30 cellular contexts compared by ENCODE assay signal in the genomic region with DNA sequence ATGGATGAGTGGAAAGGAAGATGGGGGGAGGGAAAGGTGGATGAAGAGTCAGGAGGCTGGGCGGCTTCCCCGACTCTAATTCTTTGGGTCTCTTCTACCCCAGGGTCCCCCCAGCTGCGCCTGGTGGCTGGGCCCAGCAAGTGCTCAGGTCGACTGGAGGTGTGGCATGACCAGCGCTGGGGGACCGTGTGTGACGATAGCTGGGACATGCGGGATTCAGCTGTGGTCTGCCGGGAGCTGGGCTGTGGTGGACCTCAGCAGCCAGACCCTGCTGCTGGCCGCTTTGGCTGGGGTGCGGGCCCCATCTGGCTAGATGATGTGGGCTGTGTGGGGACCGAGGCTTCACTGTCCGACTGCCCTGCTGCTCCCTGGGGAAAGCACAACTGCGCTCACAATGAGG. TPM values are rescaled to one million over a fixed set of nuclear protein-coding genes. Genes with fewer than 3 reads are reported as not detected.
"Had no signal": no experiment of that assay in that cellular context is flagged by ENCODE, and none has a peak within 500 bp of the region (broad histone marks: within the 10 kb centered on the region; RNA-seq: fewer than 3 reads in every experiment).

No MANE protein-coding gene starts in this region.

- H3K4me3 ChIP-seq: gastrocnemius medialis, mucosa of descending colon, smooth muscle cell, thyroid gland, vagina had no signal

- DNase-seq: cortex of kidney; foreskin fibroblast; gastrocnemius medialis; head of caudate nucleus; mesenchymal stem cell; naive thymus-derived CD4-positive, alpha-beta T cell; occipital lobe; stimulated activated CD4-positive, alpha-beta T cell treated with anti-CD3 and anti-CD28 coated beads, Interleukin-12 subunit alpha, Interleukin-12 subunit beta, amount 100 ng/mL, for 4 hours; stimulated activated CD4-positive, alpha-beta T cell treated with anti-CD3 and anti-CD28 coated beads, Interleukin-1b, Interleukin-23, amount 100 ng/mL, for 48 hours; stimulated activated CD4-positive, alpha-beta T cell treated with anti-CD3 and anti-CD28 coated beads, Interleukin-4, amount 100 ng/mL, for 1 hour; stimulated activated CD8-positive, alpha-beta memory T cell treated with anti-CD3 and anti-CD28 coated beads, Interleukin-4, amount 100 ng/mL, for 48 hours; stimulated activated naive CD4-positive, alpha-beta T cell; stimulated activated naive CD8-positive, alpha-beta T cell treated with anti-CD3 and anti-CD28 coated beads, Interleukin-15, amount 100 ng/mL, for 72 hours; thyroid gland; trophoblast cell had no signal

- H3K27ac Mint-ChIP-seq: mesothelial cell of epicardium; naive thymus-derived CD4-positive, alpha-beta T cell; progenitor cell of endocrine pancreas had no signal

- H3K27me3 ChIP-seq: gastrocnemius medialis, thyroid gland, vagina had no signal

- H3K4me3 Mint-ChIP-seq: mesothelial cell of epicardium; naive thymus-derived CD4-positive, alpha-beta T cell; stimulated activated naive CD8-positive, alpha-beta T cell treated with anti-CD3 and anti-CD28 coated beads, Interleukin-15, amount 100 ng/mL, for 72 hours had no signal

- H3K9me3 Mint-ChIP-seq: mesothelial cell of epicardium; nephron; stimulated activated naive CD8-positive, alpha-beta T cell treated with anti-CD3 and anti-CD28 coated beads, Interleukin-15, amount 100 ng/mL, for 72 hours had no signal

- H3K79me2 ChIP-seq: parathyroid adenoma had no signal

- ATAC-seq: gastrocnemius medialis; mucosa of descending colon; naive thymus-derived CD4-positive, alpha-beta T cell; sciatic nerve; stimulated activated naive CD8-positive, alpha-beta T cell treated with anti-CD3 and anti-CD28 coated beads, Interleukin-15, amount 100 ng/mL, for 72 hours had no signal

- H3K9me3 ChIP-seq: gastrocnemius medialis, mucosa of descending colon, thyroid gland, vagina had no signal

- H3K36me3 Mint-ChIP-seq: mesothelial cell of epicardium had no signal

- H2AFZ ChIP-seq: parathyroid adenoma had no signal

- H3K36me3 ChIP-seq: gastrocnemius medialis, thyroid gland had no signal

- H3K4me2 ChIP-seq: smooth muscle cell had no signal

- H3K4me1 ChIP-seq: gastrocnemius medialis, parathyroid adenoma, thyroid gland had no signal

- H3K27ac ChIP-seq: gastrocnemius medialis, parathyroid adenoma, thyroid gland, vagina had no signal

RNA-seq across cellular contexts. Expression of gene SSC5D, which starts 9.5 kb away (rescaled TPM):
- total RNA-seq: lung microvascular endothelial cell had no signal

RNA-seq across cellular contexts. Expression of gene C19orf85, which starts 33.2 kb away (rescaled TPM):
- total RNA-seq: dermis microvascular lymphatic vessel endothelial cell; gastrocnemius medialis; glomerular endothelial cell; liver; lung microvascular endothelial cell; mesothelial cell of epicardium; mucosa of descending colon; naive thymus-derived CD4-positive, alpha-beta T cell; occipital lobe; progenitor cell of endocrine pancreas; sciatic nerve; smooth muscle cell; subcutaneous adipose tissue; temporal lobe; thyroid gland; ureter; vagina had no signal
